Comparison of ENCODE assay signal across 1 cellular context in genomic region chr10:30186371-30186875, GRCh38.
TF ChIP-seq lines count a peak whose summit lies in the region.

No MANE protein-coding gene starts in this region.

TF ChIP-seq in IMR-90, 13 proteins besides CTCF, POLR2A, EP300 and RAD21 (continued from another document):
- TF ChIP-seq MXI1 (IDR thresholded peaks at IDR 0.05; ENCODE audit: borderline replicate concordance, low read depth, low read length): no peak
- TF ChIP-seq MAZ (IDR thresholded peaks at IDR 0.05; ENCODE audit: borderline replicate concordance, low read depth, low read length): no peak
- TF ChIP-seq CHD1 (IDR thresholded peaks at IDR 0.05; ENCODE audit: low read depth, low read length): no peak
- no peak for TF ChIP-seq RCOR1 (IDR thresholded peaks at IDR 0.05; ENCODE audit: insufficient replicate concordance, low read length)
- TF ChIP-seq FOS (IDR thresholded peaks at IDR 0.05; ENCODE audit: low read depth, low read length): no peak
TF ChIP-seq in IMR-90: peak in this region for 0.
